In genomic region chr13:85363504-85363903, GRCh38 we compare ENCODE assay signal across 15 cellular contexts.
DNase-seq lines count a peak whose midpoint lies in the region; ATAC-seq and TF ChIP-seq lines count a peak whose summit lies in the region.
"Had no signal": no experiment of that assay in that cellular context is flagged by ENCODE, and none has a peak within 500 bp of the region (broad histone marks: within the 10 kb centered on the region; RNA-seq: fewer than 3 reads in every experiment).

No MANE protein-coding gene starts in this region.

- peaks cover 2% of the 10 kb centered on the region for H3K27me3 Mint-ChIP-seq in GM23338 (ENCODE audit: insufficient read depth, low read depth, poor library complexity)
- H3K27me3 Mint-ChIP-seq: B cell; CD4-positive, alpha-beta T cell; CD8-positive, alpha-beta memory T cell had no signal

- peak overlapping the region; percentile 64; the same call in 1 of the 2 replicates for H2AFZ ChIP-seq in GM23338

- intact Hi-C loops in testis (cut with DNase I; ENCODE audit: low total_unique reads): no loop called here

- no peaks in the 10 kb centered on the region for H3K9me3 ChIP-seq in testis

- no peak overlapping the region for H3K27ac Mint-ChIP-seq in GM23338
- H3K27ac Mint-ChIP-seq: B cell; CD4-positive, alpha-beta T cell; CD8-positive, alpha-beta memory T cell had no signal

- no peaks in the 10 kb centered on the region for H3K4me1 ChIP-seq in GM23338 (ENCODE audit: insufficient read depth)
- H3K4me1 ChIP-seq in testis: no peaks in the 10 kb centered on the region

- H3K36me3 Mint-ChIP-seq in GM23338 (ENCODE audit: low read depth): 0 out of 3 replicates have a peak, but pooled peaks cover 3% of the 10 kb centered on the region
- H3K36me3 Mint-ChIP-seq: CD8-positive, alpha-beta memory T cell had no signal

- peaks cover 10% of the 10 kb centered on the region; the same call in 2 of the 3 replicates for H3K9me3 Mint-ChIP-seq in GM23338
- H3K9me3 Mint-ChIP-seq: CD4-positive, alpha-beta T cell had no signal

- no peaks in the 10 kb centered on the region for H3K27me3 ChIP-seq in GM23338 (ENCODE audit: insufficient read depth)
- H3K27me3 ChIP-seq in testis: no peaks in the 10 kb centered on the region
- H3K27me3 ChIP-seq: BLaER1 had no signal

- no peak overlapping the region for H3K4me3 ChIP-seq in GM23338
- peak overlapping the region; percentile 49 to 52 for H3K4me3 ChIP-seq in testis
- H3K4me3 ChIP-seq: BLaER1 had no signal

- H3K27ac ChIP-seq in GM23338 (ENCODE audit: low read depth) (no peak overlapping the region), testis (no peak overlapping the region)
- H3K27ac ChIP-seq: BLaER1, C4-2B had no signal

- no peaks in the 10 kb centered on the region for H4K20me1 ChIP-seq in GM23338 (replicated peaks; ENCODE audit: insufficient read depth)
- H4K20me1 ChIP-seq: BLaER1 had no signal

- H3K36me3 ChIP-seq in GM23338 (ENCODE audit: insufficient read depth) (no peaks in the 10 kb centered on the region), testis (ENCODE audit: low read depth, missing control alignments) (no peaks in the 10 kb centered on the region)
- H3K36me3 ChIP-seq: BLaER1 had no signal

- ATAC-seq in GM23338: no peak
- no peak for ATAC-seq in stimulated activated naive CD8-positive, alpha-beta T cell treated with anti-CD3 and anti-CD28 coated beads, Interleukin-15, Interleukin-2, amounts not matched to agents 100 U/mL and 50 U/mL, for 24 hours
- ATAC-seq in HG02870 (IDR thresholded peaks at IDR 0.05; ENCODE audit: unreplicated experiment): no peak

- H3K9me2 ChIP-seq in GM23338 (ENCODE audit: insufficient read depth): no peaks in the 10 kb centered on the region

- TF ChIP-seq CTCF in GM23338 (conservative IDR thresholded peaks at IDR 0.05; ENCODE audit: low read depth in 2 of 2): no peak
- TF ChIP-seq CTCF in testis (IDR thresholded peaks at IDR 0.05): no peak

- H3F3A ChIP-seq in GM23338 (replicated peaks; ENCODE audit: low read depth): no peaks in the 10 kb centered on the region

- H3K4me2 ChIP-seq in GM23338: no peak overlapping the region
- H3K4me2 ChIP-seq: BLaER1 had no signal

- WGBS in testis, 2 donors: 69 to 79% methylated on average over 15 of the region's 15 CpGs

- no peak for DNase-seq in GM23338 (ENCODE audit: low spot score)
- peak; percentile 34 for DNase-seq in NCI-H510A treated with DMSO at 0.1 percent for 48 hours (lab: John Stamatoyannopoulos, UW)
- DNase-seq in testis: peak; percentile 60
- DNase-seq in stimulated activated naive CD8-positive, alpha-beta T cell treated with anti-CD3 and anti-CD28 coated beads, Interleukin-15, Interleukin-2, amounts not matched to agents 100 U/mL and 50 U/mL, for 24 hours: no peak
- DNase-seq in DMS53 (lab: John Stamatoyannopoulos, UW): no peak
- DNase-seq: CD4-positive, alpha-beta T cell; CD8-positive, alpha-beta memory T cell; DMS 273 treated with DMSO at 0.1 percent for 48 hours; DMS79 treated with DMSO at 0.1 percent for 48 hours; H7; HCEC 1CT had no signal

- H3K4me3 Mint-ChIP-seq in GM23338: no peak overlapping the region
- H3K4me3 Mint-ChIP-seq: B cell; CD4-positive, alpha-beta T cell; CD8-positive, alpha-beta memory T cell had no signal

- H3K4me1 Mint-ChIP-seq in GM23338: no peaks in the 10 kb centered on the region
- H3K4me1 Mint-ChIP-seq: B cell; CD8-positive, alpha-beta memory T cell had no signal

- TF ChIP-seq POLR2A in testis (IDR thresholded peaks at IDR 0.05): no peak

- no peaks in the 10 kb centered on the region for H3K79me2 ChIP-seq in GM23338 (replicated peaks; ENCODE audit: insufficient read depth)

TF ChIP-seq in GM23338, 12 proteins besides CTCF, POLR2A, EP300 and RAD21:
- TF ChIP-seq POLR2AphosphoS5 (IDR thresholded peaks at IDR 0.05; ENCODE audit: low read depth): no peak
- no peak for TF ChIP-seq REST (IDR thresholded peaks at IDR 0.05; ENCODE audit: unreplicated experiment)
- no peak for TF ChIP-seq ZNF114 (CRISPR knock-in tag; IDR thresholded peaks at IDR 0.05)
- no peak for TF ChIP-seq STAT1 (IDR thresholded peaks at IDR 0.05; ENCODE audit: unreplicated experiment)
- no peak for TF ChIP-seq ZNF331 (CRISPR knock-in tag; IDR thresholded peaks at IDR 0.05; ENCODE audit: low read depth)
- no peak for TF ChIP-seq ETS1 (IDR thresholded peaks at IDR 0.05)
- TF ChIP-seq JUNB (IDR thresholded peaks at IDR 0.05; ENCODE audit: unreplicated experiment): no peak
- TF ChIP-seq CREB1 (CRISPR knock-in tag; IDR thresholded peaks at IDR 0.05; ENCODE audit: low read depth): no peak

Comparison
In these comparisons a context has a peak if more than half of its experiments do, and no peak if none do; other contexts are left out.
1. DNase-seq: peak in NCI-H510A treated with DMSO at 0.1 percent for 48 hours (single experiment) and testis (single experiment); none in GM23338 (single experiment), stimulated activated naive CD8-positive, alpha-beta T cell treated with anti-CD3 and anti-CD28 coated beads, Interleukin-15, Interleukin-2, amounts not matched to agents 100 U/mL and 50 U/mL, for 24 hours (single experiment) and DMS53 (single experiment).